ENCODE assay signal across 8 cellular contexts in the genomic region with DNA sequence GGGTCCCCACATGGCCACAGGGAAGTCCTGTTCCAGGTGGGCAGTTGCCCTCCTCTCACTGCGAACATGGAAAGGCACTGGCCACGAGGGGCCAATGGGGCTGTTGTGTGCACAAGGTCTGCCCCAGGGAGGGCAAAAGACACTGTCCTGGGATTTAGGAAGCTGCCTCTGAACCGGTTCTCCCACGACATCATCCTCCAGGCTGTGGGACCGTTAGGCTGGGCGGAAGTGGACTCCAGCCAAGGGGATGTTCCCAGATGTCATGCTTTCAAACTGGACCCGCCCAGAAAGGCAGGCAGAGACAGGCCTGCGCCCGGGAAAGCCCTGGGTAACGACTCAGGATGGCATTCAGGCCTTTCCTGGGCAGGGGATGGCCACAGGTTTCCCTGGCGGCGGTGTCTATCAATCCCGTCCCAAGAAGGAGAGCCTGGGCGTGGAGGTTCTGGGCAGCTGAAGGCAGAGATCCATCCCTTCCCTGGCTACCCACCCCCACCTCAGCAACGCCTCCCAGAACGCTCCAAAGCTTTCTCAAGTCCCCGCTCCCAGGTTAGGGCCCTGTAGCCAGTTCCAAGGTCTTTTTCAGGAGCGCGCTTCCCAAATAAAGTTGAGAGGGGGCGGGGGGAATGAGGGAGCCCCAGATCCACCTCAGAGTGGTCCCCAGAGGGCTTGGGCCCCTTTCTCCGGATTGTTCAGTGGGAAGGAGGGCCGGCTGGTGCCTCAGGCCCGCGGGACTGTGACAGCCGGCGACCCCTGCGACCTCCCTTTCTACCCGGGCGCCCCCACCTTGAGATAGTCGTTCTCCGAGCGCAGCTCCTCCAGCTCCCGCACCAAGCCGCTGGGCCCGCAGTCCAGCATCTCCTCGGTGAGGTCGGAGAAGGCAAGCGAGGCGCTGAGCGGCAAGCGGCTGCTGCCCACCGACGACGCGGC. TPM values are rescaled to one million over a fixed set of nuclear protein-coding genes. Genes with fewer than 3 reads are reported as not detected.
DNase-seq lines count a peak whose midpoint lies in the region; ATAC-seq, FAIRE-seq and TF ChIP-seq lines count a peak whose summit lies in the region.

No MANE protein-coding gene starts in this region.

- peaks cover 4% of the 10 kb centered on the region; the same call in 2 of the 3 replicates for H3K36me3 Mint-ChIP-seq in GM23338 (ENCODE audit: low read depth)

- H3K27me3 Mint-ChIP-seq in GM23338 (ENCODE audit: insufficient read depth, low read depth, poor library complexity): peaks cover 26% of the 10 kb centered on the region

- no peaks in the 10 kb centered on the region for H3K9me3 Mint-ChIP-seq in GM23338

- no peak overlapping the region for H2AFZ ChIP-seq in GM23338
- no peak overlapping the region for H2AFZ ChIP-seq in OCI-LY7 (ENCODE audit: low read length)

- H3K4me2 ChIP-seq in GM23338 (peak overlapping the region; percentile 92), OCI-LY7 (ENCODE audit: low read length) (peak overlapping the region; percentile 62)

- no peaks in the 10 kb centered on the region for H3K36me3 ChIP-seq in GM23338 (ENCODE audit: insufficient read depth)
- no peaks in the 10 kb centered on the region for H3K36me3 ChIP-seq in OCI-LY7 (ENCODE audit: insufficient read depth, low read length)
- H3K36me3 ChIP-seq in kidney (ENCODE audit: control insufficient read depth in 1 of 2, insufficient read depth in 2 of 2, low read length in 2 of 2): no peaks in the 10 kb centered on the region
- no peaks in the 10 kb centered on the region for H3K36me3 ChIP-seq in small intestine (ENCODE audit: control insufficient read depth in 2 of 2, insufficient read depth in 2 of 2, low read length in 2 of 2)

- peaks cover 49% of the 10 kb centered on the region for H3K4me1 Mint-ChIP-seq in GM23338

- H3K4me1 ChIP-seq in GM23338 (ENCODE audit: insufficient read depth) (peaks cover 22% of the 10 kb centered on the region), OCI-LY7 (ENCODE audit: insufficient read depth, low read length, poor library complexity, severe bottlenecking) (peaks cover 51% of the 10 kb centered on the region), kidney (ENCODE audit: control insufficient read depth in 1 of 2, insufficient read depth in 1 of 2, low read depth in 1 of 2, low read length in 2 of 2) (peaks cover 19 to 23% of the 10 kb centered on the region in 2 donors), small intestine (ENCODE audit: control insufficient read depth in 2 of 2, insufficient read depth in 1 of 2, low read depth in 1 of 2, low read length in 1 of 2) (peaks cover 0 to 2% of the 10 kb centered on the region in 2 donors)

- H4K20me1 ChIP-seq in GM23338 (replicated peaks; ENCODE audit: insufficient read depth): peaks cover 10% of the 10 kb centered on the region
- no peaks in the 10 kb centered on the region for H4K20me1 ChIP-seq in OCI-LY7 (ENCODE audit: insufficient read depth, low read length)

- 31 to 64% (median 51%) methylated on average over 36 to 45 of the region's 45 CpGs for WGBS in small intestine, 3 donors

- FAIRE-seq in kidney (lab: Jason Lieb, UNC) (no peak), small intestine (lab: Jason Lieb, UNC) (no peak)

- peak overlapping the region; percentile 57 to 71 for H3K9ac ChIP-seq in kidney (ENCODE audit: low read length in 2 of 2)

- H3K9me3 ChIP-seq in AG04450 (ENCODE audit: control insufficient read depth, insufficient read depth, low read length) (0 out of 2 replicates have a peak, but pooled peaks cover 3% of the 10 kb centered on the region), OCI-LY7 (ENCODE audit: low read length) (no peaks in the 10 kb centered on the region), kidney (ENCODE audit: control insufficient read depth in 1 of 2, low read length in 2 of 2) (no peaks in the 10 kb centered on the region), small intestine (ENCODE audit: control insufficient read depth, low read depth) (no peaks in the 10 kb centered on the region)

- intact Hi-C loops in OCI-LY7 (cut with micrococcal nuclease; ENCODE audit: unreplicated experiment): loop anchor here (5.0 kb wide), 1 partner anchor 90 kb away; a partner anchor contains a TSS
- intact Hi-C loops in kidney (cut with DNase I): no loop called here

- H3K27ac ChIP-seq in AG04450 (ENCODE audit: low read depth, low read length) (peak overlapping the region; percentile 65), GM23338 (ENCODE audit: low read depth) (no peak overlapping the region), OCI-LY7 (ENCODE audit: low read depth, low read length, poor library complexity, severe bottlenecking) (no peak overlapping the region), kidney (ENCODE audit: low read depth in 2 of 2, low read length in 2 of 2) (peak overlapping the region; percentile 63 to 84), small intestine (ENCODE audit: low read depth in 1 of 2, low read length in 1 of 2) (peak overlapping the region; percentile 16 to 59)

- H3K27me3 ChIP-seq in AG04450 (ENCODE audit: control insufficient read depth, insufficient read depth, low read length) (no peaks in the 10 kb centered on the region), GM23338 (ENCODE audit: insufficient read depth) (peaks cover 25% of the 10 kb centered on the region), small intestine (ENCODE audit: control insufficient read depth in 2 of 2, insufficient read depth in 2 of 2, low read length in 2 of 2) (no peaks in the 10 kb centered on the region)

- ATAC-seq in GM23338 (no peak; the same call in none of the 3 replicates), GM21576 (IDR thresholded peaks at IDR 0.05; ENCODE audit: unreplicated experiment) (no peak)

- H3K79me2 ChIP-seq in GM23338 (replicated peaks; ENCODE audit: insufficient read depth) (peaks cover 27% of the 10 kb centered on the region), OCI-LY7 (ENCODE audit: insufficient read depth, low read depth, low read length) (no peaks in the 10 kb centered on the region)

- no TSS peak for BruUV-seq in OCI-LY7 (replicated peaks; lab: Mats Ljungman, UMichigan)

- H3K9me2 ChIP-seq in GM23338 (ENCODE audit: insufficient read depth) (no peaks in the 10 kb centered on the region), OCI-LY7 (ENCODE audit: insufficient read depth, low read length) (no peaks in the 10 kb centered on the region)

- CTCF ChIA-PET in AG04450 (lab: Charles Lee): interaction anchor here (1.1 to 1.3 kb wide), 2 partner anchors 26 to 54 kb away, joined by 6 read pairs; no protein-coding TSS in a partner anchor
- CTCF ChIA-PET in OCI-LY7 (lab: Charles Lee; ENCODE audit: unreplicated experiment): interaction anchor here (1.1 kb wide), 1 partner anchor 13 kb away, joined by 3 read pairs; no protein-coding TSS in a partner anchor

- no peak for TF ChIP-seq CTCF in AG04450 (IDR thresholded peaks at IDR 0.05; ENCODE audit: low read depth, low read length)
- TF ChIP-seq CTCF in GM23338 (conservative IDR thresholded peaks at IDR 0.05; ENCODE audit: low read depth in 2 of 2): no peak
- TF ChIP-seq CTCF in OCI-LY7 (conservative IDR thresholded peaks at IDR 0.05; ENCODE audit: low read length): no peak
- no peak for TF ChIP-seq CTCF in kidney (IDR thresholded peaks at IDR 0.05; ENCODE audit: borderline replicate concordance, extremely low read depth, insufficient read depth)

- H3K4me3 ChIP-seq in AG04450 (ENCODE audit: low read depth, low read length) (peak overlapping the region; percentile 71), GM23338 (peak overlapping the region; percentile 73), OCI-LY7 (ENCODE audit: low read depth, low read length, poor library complexity, severe bottlenecking) (peak overlapping the region; percentile 28), kidney (ENCODE audit: low read length in 2 of 2) (peak overlapping the region; percentile 58 to 63), small intestine (ENCODE audit: low read depth in 1 of 2, low read length in 2 of 2) (peak overlapping the region; percentile 66 to 72)

- POLR2A ChIA-PET in AG04450 (lab: Yijun Ruan, JAX): interaction anchor here (0.6 to 2.7 kb wide), 6 partner anchors 15 to 88 kb away, joined by 4 to 18 read pairs (median 8); a partner anchor contains a TSS
- POLR2A ChIA-PET in OCI-LY7 (lab: Charles Lee): interaction anchor here (1.0 to 4.4 kb wide), 3 partner anchors 15 to 258 kb away, joined by 3 to 15 read pairs (median 3); no protein-coding TSS in a partner anchor

- H3K27ac Mint-ChIP-seq in GM23338: no peak overlapping the region

- DNase-seq in AG04450 (ENCODE audit: low read depth, low spot score) (no peak), GM23338 (ENCODE audit: low spot score) (peak; percentile 67), OCI-LY7 (ENCODE audit: low spot score) (no peak), cerebellar cortex (ENCODE audit: low spot score) (peak; percentile 64), kidney (peak; percentile 92), small intestine (no peak), GM19238 (ENCODE audit: insufficient read length, low spot score) (no peak)

- no peaks in the 10 kb centered on the region for H3F3A ChIP-seq in GM23338 (replicated peaks; ENCODE audit: low read depth)

- peak overlapping the region; percentile 75 for H3K4me3 Mint-ChIP-seq in GM23338

TF ChIP-seq in GM23338, 12 proteins besides CTCF, POLR2A, EP300 and RAD21:
- TF ChIP-seq EZH2phosphoT487 (IDR thresholded peaks at IDR 0.05; ENCODE audit: unreplicated experiment): no peak
- TF ChIP-seq EZH2 (IDR thresholded peaks at IDR 0.05; ENCODE audit: low read depth, unreplicated experiment): peak; percentile 27

RNA-seq across cellular contexts. Expression of a gene that starts 13.8 kb away (rescaled TPM):
- polyA plus RNA-seq in AG04450 (2011; rRNA removed) (0.27 and 0.57 TPM in 2 replicates), GM23338 (2016; fragmentation: Nextera tagmentation; extraction: Ambion mirVana) (0.16 and 0.28 TPM in 2 replicates), kidney (ENCODE audit: insufficient read depth, low read depth, low replicate concordance) (8.5 TPM), small intestine (10 to 100 TPM; 19.5 to 61.6 (median 43.6) TPM)
- polyA minus RNA-seq in AG04450 (2011; rRNA and poly(A)+ RNA removed): 0.17 and 0.28 TPM in 2 replicates
- total RNA-seq in GM23338 (2014; rRNA removed; shearing (Covaris generic)): 0.38 and 0.85 TPM in 2 replicates
- total RNA-seq in OCI-LY7 (2014; rRNA removed; shearing (Covaris generic)): 0.18 TPM in 1 of 2 replicates, not detected in the other
- total RNA-seq in OCI-LY7 (2022) (not detected in 2 replicates), kidney (2.3 TPM)

Comparison
In these comparisons a context has a peak if more than half of its experiments do, and no peak if none do; other contexts are left out.
1. DNase-seq: peak in GM23338 (single experiment), cerebellar cortex (single experiment) and kidney (single experiment); none in AG04450 (single experiment), OCI-LY7 (single experiment), small intestine (single experiment) and GM19238 (single experiment).
2. H3K27ac ChIP-seq: peak in AG04450 (single experiment), kidney (2 of 2) and small intestine (2 of 2); none in GM23338 (single experiment) and OCI-LY7 (single experiment).
3. Peak in every context shown above with its lines, with median percentiles within 50 percentile points of each other: H3K4me3 ChIP-seq.